Comparison of ENCODE assay signal across 8 cellular contexts in genomic region chr22:29837780-29838598, GRCh38. TPM values are rescaled to one million over a fixed set of nuclear protein-coding genes. Genes with fewer than 3 reads are reported as not detected.
DNase-seq lines count a peak whose midpoint lies in the region; ATAC-seq lines count a peak whose summit lies in the region.

ASCC2 (minus strand) TSS chr22:29838274; CDS start chr22:29832325, 5,949 bp downstream.

- H3K27ac Mint-ChIP-seq in dendritic cell treated with granulocyte-macrophage colony-stimulating factor and Interleukin-4, amounts not matched to agents 40 ng/mL and 50 ng/mL, for 4 days, result peak within 1 kb of the TSS; percentile 94

- peaks cover 33% of the 10 kb centered on the region for H3K36me3 Mint-ChIP-seq in dendritic cell treated with granulocyte-macrophage colony-stimulating factor and Interleukin-4, amounts not matched to agents 40 ng/mL and 50 ng/mL, for 4 days (ENCODE audit: low read depth)

- intact Hi-C loops in dendritic cell treated with granulocyte-macrophage colony-stimulating factor and Interleukin-4, amounts not matched to agents 40 ng/mL and 50 ng/mL, for 4 days (cut with micrococcal nuclease), result no loop called here

- H3K9me3 Mint-ChIP-seq in dendritic cell treated with granulocyte-macrophage colony-stimulating factor and Interleukin-4, amounts not matched to agents 40 ng/mL and 50 ng/mL, for 4 days, result no peaks in the 10 kb centered on the region

- DNase-seq in C1 segment of cervical spinal cord (lab: John Stamatoyannopoulos, UW), result peak; percentile 31 to 97 (median 88)
- peak; percentile 85 for DNase-seq in NCI-H748 treated with DMSO at 0.1 percent for 48 hours (lab: John Stamatoyannopoulos, UW)
- DNase-seq in activated CD4-positive, alpha-beta T cell treated with anti-CD3 and anti-CD28 coated beads, Interleukin-2, amount 50 U/mL, for 4 hours, result peak; percentile 99
- DNase-seq in left lobe of liver (ENCODE audit: low spot score), result peak; percentile 99
- peak; percentile 99 for DNase-seq in stimulated activated CD4-positive, alpha-beta T cell treated with anti-CD3 and anti-CD28 coated beads, Interleukin-2, amount 100 ng/mL, for 4 hours (ENCODE audit: low read depth)

- ATAC-seq in GM19372 (IDR thresholded peaks at IDR 0.05; ENCODE audit: low read depth, unreplicated experiment) (peak; percentile 98), HG03558 (IDR thresholded peaks at IDR 0.05; ENCODE audit: extremely low read depth, unreplicated experiment) (peak; percentile 88), left lobe of liver (peak; percentile 99)

- peaks cover 26% of the 10 kb centered on the region for H3K4me1 Mint-ChIP-seq in dendritic cell treated with granulocyte-macrophage colony-stimulating factor and Interleukin-4, amounts not matched to agents 40 ng/mL and 50 ng/mL, for 4 days (ENCODE audit: low read depth)

- H3K4me3 Mint-ChIP-seq in dendritic cell treated with granulocyte-macrophage colony-stimulating factor and Interleukin-4, amounts not matched to agents 40 ng/mL and 50 ng/mL, for 4 days, result peak within 1 kb of the TSS; percentile 90

- H3K27me3 Mint-ChIP-seq in dendritic cell treated with granulocyte-macrophage colony-stimulating factor and Interleukin-4, amounts not matched to agents 40 ng/mL and 50 ng/mL, for 4 days, result no peaks in the 10 kb centered on the region

RNA-seq across cellular contexts. Expression of gene ASCC2, which starts in this region (rescaled TPM):
- 46.9 TPM for total RNA-seq in left lobe of liver

Comparison
In these comparisons a context has a peak if more than half of its experiments do, and no peak if none do; other contexts are left out.
1. Peak in every context shown above with its lines: DNase-seq and ATAC-seq.